In genomic region chr14:74569826-74570591, GRCh38 we compare ENCODE assay signal across 11 cellular contexts. TPM values are rescaled to one million over a fixed set of nuclear protein-coding genes. Genes with fewer than 3 reads are reported as not detected.
DNase-seq lines count a peak whose midpoint lies in the region; ATAC-seq and TF ChIP-seq lines count a peak whose summit lies in the region.
"Had no signal": no experiment of that assay in that cellular context is flagged by ENCODE, and none has a peak within 500 bp of the region (broad histone marks: within the 10 kb centered on the region; RNA-seq: fewer than 3 reads in every experiment).

No MANE protein-coding gene starts in this region.

- peak overlapping the region; percentile 68 for H3K4me3 Mint-ChIP-seq in MCF 10A (ENCODE audit: unreplicated experiment)
- H3K4me3 Mint-ChIP-seq: effector memory CD8-positive, alpha-beta T cell had no signal

- POLR2A ChIA-PET in MCF 10A (lab: Yijun Ruan, JAX), result interaction anchor here (0.6 to 10.5 kb wide), 13 partner anchors 10 to 193 kb away, joined by 3 to 162 read pairs (median 4); partner anchors contain the start of genes ISCA2, NPC2 and YLPM1

- peaks cover 85% of the 10 kb centered on the region for H3K4me1 Mint-ChIP-seq in MCF 10A (ENCODE audit: insufficient read depth, unreplicated experiment)

- H3K4me3 ChIP-seq in tibial artery, result no peak overlapping the region
- H3K4me3 ChIP-seq: lung had no signal

- H3K27ac Mint-ChIP-seq in MCF 10A (ENCODE audit: low read depth, unreplicated experiment), result peak overlapping the region; percentile 92
- H3K27ac Mint-ChIP-seq: effector memory CD8-positive, alpha-beta T cell had no signal

- peak overlapping the region; percentile 78 to 80 for H3K27ac ChIP-seq in tibial artery

- BruUV-seq in MCF 10A (replicated peaks; lab: Mats Ljungman, UMichigan), result no TSS peak

- peak; percentile 47 for ATAC-seq in left lobe of liver
- ATAC-seq in omental fat pad (ENCODE audit: low FRiP score), result no peak
- ATAC-seq: effector memory CD8-positive, alpha-beta T cell had no signal

- DNase-seq in NCI-H187 treated with DMSO at 0.1 percent for 48 hours (lab: John Stamatoyannopoulos, UW), result peak; percentile 21
- no peak for DNase-seq in NCI-H187 (lab: John Stamatoyannopoulos, UW)
- DNase-seq in MCF 10A (ENCODE audit: unreplicated experiment), result peak; percentile 97
- no peak for DNase-seq in left lobe of liver (ENCODE audit: low spot score)
- no peak for DNase-seq in tibial artery
- no peak for DNase-seq in A172 (ENCODE audit: low spot score)
- no peak for DNase-seq in stimulated activated CD4-positive, alpha-beta T cell treated with anti-CD3 and anti-CD28 coated beads, Interleukin-2, amount 100 ng/mL, for 24 hours
- DNase-seq in omental fat pad (ENCODE audit: low spot score), result no peak
- DNase-seq: activated effector memory CD4-positive, alpha-beta T cell treated with Interleukin-2 at 50 U/mL for 16 hours; effector memory CD8-positive, alpha-beta T cell had no signal

- peaks cover 4 to 100% (median 85%) of the 10 kb centered on the region in 4 donors for H3K4me1 ChIP-seq in tibial artery

- no peaks in the 10 kb centered on the region for H3K9me3 ChIP-seq in tibial artery

- no peaks in the 10 kb centered on the region for H3K36me3 ChIP-seq in tibial artery

- H3K9me3 Mint-ChIP-seq in MCF 10A (ENCODE audit: unreplicated experiment), result no peaks in the 10 kb centered on the region
- H3K9me3 Mint-ChIP-seq: effector memory CD8-positive, alpha-beta T cell had no signal

- intact Hi-C loops in MCF 10A (cut with micrococcal nuclease), result loop anchor here (5.0 to 10.0 kb wide), 2 partner anchors 78 to 685 kb away; partner anchors contain the start of genes ISCA2 and NPC2
- intact Hi-C loops in tibial artery (cut with DNase I; ENCODE audit: low total_unique reads), result no loop called here

- peaks cover 11% of the 10 kb centered on the region for H3K36me3 Mint-ChIP-seq in MCF 10A (ENCODE audit: insufficient read depth, unreplicated experiment)

- H3K27me3 ChIP-seq in tibial artery, result no peaks in the 10 kb centered on the region

- no peaks in the 10 kb centered on the region for H3K27me3 Mint-ChIP-seq in MCF 10A (ENCODE audit: insufficient read depth, unreplicated experiment)

- CTCF ChIA-PET in MCF 10A (lab: Yijun Ruan, JAX), result interaction anchor here (0.9 to 2.0 kb wide), 4 partner anchors 16 to 78 kb away, joined by 3 to 9 read pairs (median 3); no protein-coding TSS in a partner anchor

- TF ChIP-seq CTCF in MCF 10A (IDR thresholded peaks at IDR 0.05; ENCODE audit: unreplicated experiment) (no peak), tibial artery (IDR thresholded peaks at IDR 0.05) (no peak), omental fat pad (IDR thresholded peaks at IDR 0.05) (no peak)

RNA-seq across cellular contexts. Expression of gene LTBP2, which starts 42.0 kb away (rescaled TPM):
- total RNA-seq in MCF 10A (2022) (9.1 and 16.8 TPM in 2 replicates), left lobe of liver (1.1 TPM), omental fat pad (100 to 1,000 TPM in 1 of 4 donors, 10 to 100 TPM in 3; 31.6 to 104 (median 72.3) TPM)
- total RNA-seq in A172 (2014; rRNA removed; shearing (Covaris generic)), result 5.7 and 5.8 TPM in 2 replicates

Comparison
In these comparisons a context has a peak if more than half of its experiments do, and no peak if none do; other contexts are left out.
1. DNase-seq: peak in NCI-H187 treated with DMSO at 0.1 percent for 48 hours (single experiment) and MCF 10A (single experiment); none in NCI-H187 (0 of 2), left lobe of liver (single experiment), tibial artery (0 of 2), A172 (single experiment), stimulated activated CD4-positive, alpha-beta T cell treated with anti-CD3 and anti-CD28 coated beads, Interleukin-2, amount 100 ng/mL, for 24 hours (0 of 2) and omental fat pad (single experiment).